ENCODE assay signal across 8 cellular contexts in genomic region chr14:102508410-102508773, GRCh38. TPM values are rescaled to one million over a fixed set of nuclear protein-coding genes. Genes with fewer than 3 reads are reported as not detected.
A peak's percentile ranks its signal among the peaks of the same experiment; 100 is the strongest.
DNase-seq lines count a peak whose midpoint lies in the region; ATAC-seq and TF ChIP-seq lines count a peak whose summit lies in the region.

No MANE protein-coding gene starts in this region.

- H3K4me1 ChIP-seq in A673 (ENCODE audit: insufficient read depth, low read length, poor library complexity, severe bottlenecking): peaks cover 15% of the 10 kb centered on the region

- ATAC-seq in GM21367 (IDR thresholded peaks at IDR 0.05; ENCODE audit: unreplicated experiment) (no peak), HG03135 (IDR thresholded peaks at IDR 0.05; ENCODE audit: unreplicated experiment) (no peak), GM18873 (IDR thresholded peaks at IDR 0.05; ENCODE audit: low FRiP score, unreplicated experiment) (no peak)

- H3K36me3 ChIP-seq in A673 (ENCODE audit: insufficient read depth, low read length, poor library complexity, severe bottlenecking): peaks cover 13% of the 10 kb centered on the region

- no peaks in the 10 kb centered on the region for H3K27me3 ChIP-seq in A673 (replicated peaks; ENCODE audit: insufficient read depth, low read depth, low read length, poor library complexity)

- peak overlapping the region; percentile 74 for H3K4me3 ChIP-seq in A673 (ENCODE audit: low read depth, low read length, poor library complexity, severe bottlenecking)

- H3K27ac ChIP-seq in A673 (ENCODE audit: low read depth, low read length, poor library complexity, severe bottlenecking): no peak overlapping the region
- H3K27ac ChIP-seq in caudate nucleus (ENCODE audit: low read depth, low read length): peak overlapping the region; percentile 89

- POLR2A ChIA-PET in A673 (lab: Charles Lee; ENCODE audit: low non-redundant PET): no interaction called here

- peak; percentile 35 for DNase-seq in A673 (ENCODE audit: low spot score)
- DNase-seq in LoVo (ENCODE audit: low spot score): peak; percentile 67
- DNase-seq in caudate nucleus (lab: John Stamatoyannopoulos, UW): no peak
- DNase-seq in mucosa of gallbladder (ENCODE audit: low spot score): peak; percentile 62
- DNase-seq in amniotic stem cell (lab: John Stamatoyannopoulos, UW): no peak

- CTCF ChIA-PET in A673 (lab: Charles Lee): no interaction called here

- no peaks in the 10 kb centered on the region for H3K9me3 ChIP-seq in A673 (ENCODE audit: low read depth, low read length, poor library complexity, severe bottlenecking)

- TSS peak; percentile 38 for BruUV-seq in A673 (replicated peaks; lab: Mats Ljungman, UMichigan)

- TF ChIP-seq CTCF in A673 (conservative IDR thresholded peaks at IDR 0.05; ENCODE audit: low read depth, low read length): no peak

- intact Hi-C loops in A673 (cut with micrococcal nuclease; ENCODE audit: unreplicated experiment): no loop called here

RNA-seq across cellular contexts. Expression of gene ANKRD9, which starts 1.2 kb away (rescaled TPM):
- total RNA-seq in A673 (2021) (28.0 and 35.9 TPM in 2 replicates), mucosa of gallbladder (72.1 TPM)

Comparison
In these comparisons a context has a peak if more than half of its experiments do, and no peak if none do; other contexts are left out.
1. DNase-seq: peak in A673 (single experiment), LoVo (single experiment) and mucosa of gallbladder (single experiment); none in caudate nucleus (0 of 61) and amniotic stem cell (single experiment).